In the genomic region with DNA sequence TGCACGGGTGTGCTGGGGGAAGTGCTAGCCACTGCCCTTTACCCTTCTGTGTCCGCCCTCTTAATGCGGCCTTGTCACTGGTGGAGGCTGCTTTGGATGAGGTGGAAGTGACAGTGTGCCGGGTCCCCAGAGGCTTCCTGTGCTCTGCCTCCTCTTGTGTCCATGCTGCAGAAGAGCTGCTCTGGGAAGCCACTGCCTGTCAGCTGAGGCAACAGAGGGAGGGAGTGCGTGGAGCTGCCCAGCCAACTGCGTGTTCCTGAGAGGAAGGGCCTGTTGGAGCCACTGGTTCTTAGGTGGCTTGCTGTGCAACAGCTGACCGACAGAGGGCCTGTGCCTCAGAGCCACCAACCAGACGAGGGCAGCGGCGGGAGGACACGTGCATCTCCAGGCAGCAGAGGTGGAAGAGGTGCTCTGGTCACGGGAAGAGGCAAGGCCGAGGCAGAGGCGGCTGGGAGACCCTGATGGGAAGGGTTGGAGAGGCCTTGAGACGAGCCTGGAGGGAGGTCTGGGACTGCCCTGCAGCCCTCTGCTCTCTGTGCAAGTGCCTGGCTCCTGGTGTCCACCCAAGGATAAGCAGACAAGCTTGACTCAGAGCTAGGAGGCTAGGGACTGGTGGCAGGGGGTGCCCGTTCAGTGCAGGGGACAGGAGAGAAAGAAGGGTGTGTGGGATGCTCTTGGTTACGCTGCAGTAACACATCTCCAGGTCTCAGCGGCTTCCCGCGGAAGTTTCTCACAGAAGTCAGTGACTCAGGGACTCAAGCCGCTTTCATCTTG, we compare ENCODE assay signal across 1 cellular context.
TF ChIP-seq lines count a peak whose summit lies in the region.

No MANE protein-coding gene starts in this region.

TF ChIP-seq in HepG2, 621 proteins besides CTCF, POLR2A, EP300 and RAD21 (continued from another document and continues in another):
- TF ChIP-seq, protein P1, sequence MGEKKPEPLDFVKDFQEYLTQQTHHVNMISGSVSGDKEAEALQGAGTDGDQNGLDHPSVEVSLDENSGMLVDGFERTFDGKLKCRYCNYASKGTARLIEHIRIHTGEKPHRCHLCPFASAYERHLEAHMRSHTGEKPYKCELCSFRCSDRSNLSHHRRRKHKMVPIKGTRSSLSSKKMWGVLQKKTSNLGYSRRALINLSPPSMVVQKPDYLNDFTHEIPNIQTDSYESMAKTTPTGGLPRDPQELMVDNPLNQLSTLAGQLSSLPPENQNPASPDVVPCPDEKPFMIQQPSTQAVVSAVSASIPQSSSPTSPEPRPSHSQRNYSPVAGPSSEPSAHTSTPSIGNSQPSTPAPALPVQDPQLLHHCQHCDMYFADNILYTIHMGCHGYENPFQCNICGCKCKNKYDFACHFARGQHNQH (CRISPR knock-in tag; IDR thresholded peaks at IDR 0.05) = 0 out of 2 replicates have a peak, but pooled peaks have one; percentile 59
- TF ChIP-seq MXI1 (IDR thresholded peaks at IDR 0.05; ENCODE audit: borderline replicate concordance, low read depth, low read length) = peak; percentile 69; the same call in 1 of the 3 replicates
- TF ChIP-seq ZNF451 (CRISPR knock-in tag; IDR thresholded peaks at IDR 0.05) = peak; percentile 96
- peak; percentile 44; the same call in 1 of the 2 replicates for TF ChIP-seq MED1 (CRISPR knock-in tag; IDR thresholded peaks at IDR 0.05)
- TF ChIP-seq, protein P2, sequence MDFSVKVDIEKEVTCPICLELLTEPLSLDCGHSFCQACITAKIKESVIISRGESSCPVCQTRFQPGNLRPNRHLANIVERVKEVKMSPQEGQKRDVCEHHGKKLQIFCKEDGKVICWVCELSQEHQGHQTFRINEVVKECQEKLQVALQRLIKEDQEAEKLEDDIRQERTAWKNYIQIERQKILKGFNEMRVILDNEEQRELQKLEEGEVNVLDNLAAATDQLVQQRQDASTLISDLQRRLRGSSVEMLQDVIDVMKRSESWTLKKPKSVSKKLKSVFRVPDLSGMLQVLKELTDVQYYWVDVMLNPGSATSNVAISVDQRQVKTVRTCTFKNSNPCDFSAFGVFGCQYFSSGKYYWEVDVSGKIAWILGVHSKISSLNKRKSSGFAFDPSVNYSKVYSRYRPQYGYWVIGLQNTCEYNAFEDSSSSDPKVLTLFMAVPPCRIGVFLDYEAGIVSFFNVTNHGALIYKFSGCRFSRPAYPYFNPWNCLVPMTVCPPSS (IDR thresholded peaks at IDR 0.05) = no peak
- TF ChIP-seq, protein P3, sequence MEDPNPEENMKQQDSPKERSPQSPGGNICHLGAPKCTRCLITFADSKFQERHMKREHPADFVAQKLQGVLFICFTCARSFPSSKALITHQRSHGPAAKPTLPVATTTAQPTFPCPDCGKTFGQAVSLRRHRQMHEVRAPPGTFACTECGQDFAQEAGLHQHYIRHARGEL (CRISPR knock-in tag; IDR thresholded peaks at IDR 0.05) = no peak
- TF ChIP-seq ZBTB21 (CRISPR knock-in tag; IDR thresholded peaks at IDR 0.05) = no peak
- TF ChIP-seq, protein P4, sequence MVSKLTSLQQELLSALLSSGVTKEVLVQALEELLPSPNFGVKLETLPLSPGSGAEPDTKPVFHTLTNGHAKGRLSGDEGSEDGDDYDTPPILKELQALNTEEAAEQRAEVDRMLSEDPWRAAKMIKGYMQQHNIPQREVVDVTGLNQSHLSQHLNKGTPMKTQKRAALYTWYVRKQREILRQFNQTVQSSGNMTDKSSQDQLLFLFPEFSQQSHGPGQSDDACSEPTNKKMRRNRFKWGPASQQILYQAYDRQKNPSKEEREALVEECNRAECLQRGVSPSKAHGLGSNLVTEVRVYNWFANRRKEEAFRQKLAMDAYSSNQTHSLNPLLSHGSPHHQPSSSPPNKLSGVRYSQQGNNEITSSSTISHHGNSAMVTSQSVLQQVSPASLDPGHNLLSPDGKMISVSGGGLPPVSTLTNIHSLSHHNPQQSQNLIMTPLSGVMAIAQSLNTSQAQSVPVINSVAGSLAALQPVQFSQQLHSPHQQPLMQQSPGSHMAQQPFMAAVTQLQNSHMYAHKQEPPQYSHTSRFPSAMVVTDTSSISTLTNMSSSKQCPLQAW (CRISPR knock-in tag; IDR thresholded peaks at IDR 0.05) = peak; percentile 68
- TF ChIP-seq, protein P5, sequence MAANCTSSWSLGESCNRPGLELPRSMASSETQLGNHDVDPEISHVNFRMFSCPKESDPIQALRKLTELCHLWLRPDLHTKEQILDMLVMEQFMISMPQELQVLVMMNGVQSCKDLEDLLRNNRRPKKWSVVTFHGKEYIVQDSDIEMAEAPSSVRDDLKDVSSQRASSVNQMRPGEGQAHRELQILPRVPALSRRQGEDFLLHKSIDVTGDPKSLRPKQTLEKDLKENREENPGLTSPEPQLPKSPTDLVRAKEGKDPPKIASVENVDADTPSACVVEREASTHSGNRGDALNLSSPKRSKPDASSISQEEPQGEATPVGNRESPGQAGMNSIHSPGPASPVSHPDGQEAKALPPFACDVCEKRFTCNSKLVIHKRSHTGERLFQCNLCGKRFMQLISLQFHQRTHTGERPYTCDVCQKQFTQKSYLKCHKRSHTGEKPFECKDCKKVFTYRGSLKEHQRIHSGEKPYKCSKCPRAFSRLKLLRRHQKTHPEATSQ (CRISPR knock-in tag; IDR thresholded peaks at IDR 0.05; ENCODE audit: borderline replicate concordance) = no peak; the same call in 1 of the 2 replicates
- no peak for TF ChIP-seq ZNF614 (CRISPR knock-in tag; IDR thresholded peaks at IDR 0.05; ENCODE audit: borderline replicate concordance)
- peak; percentile 89 for TF ChIP-seq TARDBP (CRISPR knock-in tag; IDR thresholded peaks at IDR 0.05)
- no peak for TF ChIP-seq HNRNPK (IDR thresholded peaks at IDR 0.05; ENCODE audit: low read depth, low read length, poor library complexity, severe bottlenecking)
- no peak for TF ChIP-seq ZSCAN30 (CRISPR knock-in tag; IDR thresholded peaks at IDR 0.05)
- TF ChIP-seq ZFP41 (CRISPR knock-in tag; IDR thresholded peaks at IDR 0.05; ENCODE audit: borderline replicate concordance) = peak; percentile 60; the same call in 1 of the 2 replicates
- TF ChIP-seq, protein P6, sequence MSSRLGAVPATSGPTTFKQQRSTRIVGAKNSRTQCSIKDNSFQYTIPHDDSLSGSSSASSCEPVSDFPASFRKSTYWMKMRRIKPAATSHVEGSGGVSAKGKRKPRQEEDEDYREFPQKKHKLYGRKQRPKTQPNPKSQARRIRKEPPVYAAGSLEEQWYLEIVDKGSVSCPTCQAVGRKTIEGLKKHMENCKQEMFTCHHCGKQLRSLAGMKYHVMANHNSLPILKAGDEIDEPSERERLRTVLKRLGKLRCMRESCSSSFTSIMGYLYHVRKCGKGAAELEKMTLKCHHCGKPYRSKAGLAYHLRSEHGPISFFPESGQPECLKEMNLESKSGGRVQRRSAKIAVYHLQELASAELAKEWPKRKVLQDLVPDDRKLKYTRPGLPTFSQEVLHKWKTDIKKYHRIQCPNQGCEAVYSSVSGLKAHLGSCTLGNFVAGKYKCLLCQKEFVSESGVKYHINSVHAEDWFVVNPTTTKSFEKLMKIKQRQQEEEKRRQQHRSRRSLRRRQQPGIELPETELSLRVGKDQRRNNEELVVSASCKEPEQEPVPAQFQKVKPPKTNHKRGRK (CRISPR knock-in tag; IDR thresholded peaks at IDR 0.05) = 0 out of 2 replicates have a peak, but pooled peaks have one; percentile 31
- TF ChIP-seq, protein P7, sequence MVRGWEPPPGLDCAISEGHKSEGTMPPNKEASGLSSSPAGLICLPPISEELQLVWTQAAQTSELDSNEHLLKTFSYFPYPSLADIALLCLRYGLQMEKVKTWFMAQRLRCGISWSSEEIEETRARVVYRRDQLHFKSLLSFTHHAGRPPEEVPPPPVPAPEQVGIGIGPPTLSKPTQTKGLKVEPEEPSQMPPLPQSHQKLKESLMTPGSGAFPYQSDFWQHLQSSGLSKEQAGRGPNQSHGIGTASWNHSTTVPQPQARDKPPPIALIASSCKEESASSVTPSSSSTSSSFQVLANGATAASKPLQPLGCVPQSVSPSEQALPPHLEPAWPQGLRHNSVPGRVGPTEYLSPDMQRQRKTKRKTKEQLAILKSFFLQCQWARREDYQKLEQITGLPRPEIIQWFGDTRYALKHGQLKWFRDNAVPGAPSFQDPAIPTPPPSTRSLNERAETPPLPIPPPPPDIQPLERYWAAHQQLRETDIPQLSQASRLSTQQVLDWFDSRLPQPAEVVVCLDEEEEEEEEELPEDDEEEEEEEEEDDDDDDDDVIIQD (CRISPR knock-in tag; IDR thresholded peaks at IDR 0.05; ENCODE audit: low read depth) = no peak
- TF ChIP-seq SP1 (IDR thresholded peaks at IDR 0.05) = no peak
- TF ChIP-seq SP1 (CRISPR knock-in tag; IDR thresholded peaks at IDR 0.05) = peak; percentile 63; the same call in 1 of the 2 replicates
- no peak for TF ChIP-seq NAIF1 (CRISPR knock-in tag; IDR thresholded peaks at IDR 0.05; ENCODE audit: borderline replicate concordance)
- no peak for TF ChIP-seq MAFK (conservative IDR thresholded peaks at IDR 0.05 in 1 of 2, IDR thresholded peaks at IDR 0.05 in 1 of 2; ENCODE audit: low read length in 2 of 2)
- TF ChIP-seq ESRRA (CRISPR knock-in tag; IDR thresholded peaks at IDR 0.05; ENCODE audit: low read depth) = 0 out of 2 replicates have a peak, but pooled peaks have one; percentile 37
- no peak; the same call in 1 of the 2 replicates for TF ChIP-seq ZNF780A (CRISPR knock-in tag; IDR thresholded peaks at IDR 0.05)
- TF ChIP-seq, protein P8, sequence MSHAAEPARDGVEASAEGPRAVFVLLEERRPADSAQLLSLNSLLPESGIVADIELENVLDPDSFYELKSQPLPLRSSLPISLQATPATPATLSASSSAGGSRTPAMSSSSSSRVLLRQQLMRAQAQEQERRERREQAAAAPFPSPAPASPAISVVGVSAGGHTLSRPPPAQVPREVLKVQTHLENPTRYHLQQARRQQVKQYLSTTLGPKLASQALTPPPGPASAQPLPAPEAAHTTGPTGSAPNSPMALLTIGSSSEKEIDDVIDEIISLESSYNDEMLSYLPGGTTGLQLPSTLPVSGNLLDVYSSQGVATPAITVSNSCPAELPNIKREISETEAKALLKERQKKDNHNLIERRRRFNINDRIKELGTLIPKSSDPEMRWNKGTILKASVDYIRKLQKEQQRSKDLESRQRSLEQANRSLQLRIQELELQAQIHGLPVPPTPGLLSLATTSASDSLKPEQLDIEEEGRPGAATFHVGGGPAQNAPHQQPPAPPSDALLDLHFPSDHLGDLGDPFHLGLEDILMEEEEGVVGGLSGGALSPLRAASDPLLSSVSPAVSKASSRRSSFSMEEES (CRISPR knock-in tag; IDR thresholded peaks at IDR 0.05) = peak; percentile 79; the same call in 1 of the 2 replicates
- TF ChIP-seq, protein P9, sequence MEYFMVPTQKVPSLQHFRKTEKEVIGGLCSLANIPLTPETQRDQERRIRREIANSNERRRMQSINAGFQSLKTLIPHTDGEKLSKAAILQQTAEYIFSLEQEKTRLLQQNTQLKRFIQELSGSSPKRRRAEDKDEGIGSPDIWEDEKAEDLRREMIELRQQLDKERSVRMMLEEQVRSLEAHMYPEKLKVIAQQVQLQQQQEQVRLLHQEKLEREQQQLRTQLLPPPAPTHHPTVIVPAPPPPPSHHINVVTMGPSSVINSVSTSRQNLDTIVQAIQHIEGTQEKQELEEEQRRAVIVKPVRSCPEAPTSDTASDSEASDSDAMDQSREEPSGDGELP (IDR thresholded peaks at IDR 0.05; ENCODE audit: borderline replicate concordance, low read depth) = peak; percentile 71; the same call in 1 of the 2 replicates
- TF ChIP-seq GZF1 (CRISPR knock-in tag; IDR thresholded peaks at IDR 0.05) = no peak
- no peak for TF ChIP-seq ZNF577 (CRISPR knock-in tag; IDR thresholded peaks at IDR 0.05; ENCODE audit: borderline replicate concordance, low read depth)
- TF ChIP-seq, protein P10, sequence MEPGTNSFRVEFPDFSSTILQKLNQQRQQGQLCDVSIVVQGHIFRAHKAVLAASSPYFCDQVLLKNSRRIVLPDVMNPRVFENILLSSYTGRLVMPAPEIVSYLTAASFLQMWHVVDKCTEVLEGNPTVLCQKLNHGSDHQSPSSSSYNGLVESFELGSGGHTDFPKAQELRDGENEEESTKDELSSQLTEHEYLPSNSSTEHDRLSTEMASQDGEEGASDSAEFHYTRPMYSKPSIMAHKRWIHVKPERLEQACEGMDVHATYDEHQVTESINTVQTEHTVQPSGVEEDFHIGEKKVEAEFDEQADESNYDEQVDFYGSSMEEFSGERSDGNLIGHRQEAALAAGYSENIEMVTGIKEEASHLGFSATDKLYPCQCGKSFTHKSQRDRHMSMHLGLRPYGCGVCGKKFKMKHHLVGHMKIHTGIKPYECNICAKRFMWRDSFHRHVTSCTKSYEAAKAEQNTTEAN (CRISPR knock-in tag; conservative IDR thresholded peaks at IDR 0.05) = peak; percentile 53; the same call in 1 of the 2 replicates
- TF ChIP-seq ZNF816 (CRISPR knock-in tag; IDR thresholded peaks at IDR 0.05; ENCODE audit: borderline replicate concordance) = no peak
- TF ChIP-seq CCAR2 (optimal IDR thresholded peaks at IDR 0.05; ENCODE audit: low read depth, low read length) = no peak
- TF ChIP-seq SOX5 (CRISPR knock-in tag; IDR thresholded peaks at IDR 0.05; ENCODE audit: borderline replicate concordance) = peak; percentile 60; the same call in 1 of the 2 replicates
- TF ChIP-seq ZNF768 (CRISPR knock-in tag; IDR thresholded peaks at IDR 0.05) = peak; percentile 91
- TF ChIP-seq ZNF44 (CRISPR knock-in tag; IDR thresholded peaks at IDR 0.05) = peak; percentile 71; the same call in 1 of the 2 replicates
- TF ChIP-seq, protein P11, sequence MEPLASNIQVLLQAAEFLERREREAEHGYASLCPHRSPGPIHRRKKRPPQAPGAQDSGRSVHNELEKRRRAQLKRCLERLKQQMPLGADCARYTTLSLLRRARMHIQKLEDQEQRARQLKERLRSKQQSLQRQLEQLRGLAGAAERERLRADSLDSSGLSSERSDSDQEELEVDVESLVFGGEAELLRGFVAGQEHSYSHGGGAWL (CRISPR knock-in tag; IDR thresholded peaks at IDR 0.05) = peak; percentile 81; the same call in 1 of the 2 replicates
- no peak for TF ChIP-seq ZNF180 (CRISPR knock-in tag; IDR thresholded peaks at IDR 0.05; ENCODE audit: borderline replicate concordance, low read depth)
- TF ChIP-seq, protein P12, sequence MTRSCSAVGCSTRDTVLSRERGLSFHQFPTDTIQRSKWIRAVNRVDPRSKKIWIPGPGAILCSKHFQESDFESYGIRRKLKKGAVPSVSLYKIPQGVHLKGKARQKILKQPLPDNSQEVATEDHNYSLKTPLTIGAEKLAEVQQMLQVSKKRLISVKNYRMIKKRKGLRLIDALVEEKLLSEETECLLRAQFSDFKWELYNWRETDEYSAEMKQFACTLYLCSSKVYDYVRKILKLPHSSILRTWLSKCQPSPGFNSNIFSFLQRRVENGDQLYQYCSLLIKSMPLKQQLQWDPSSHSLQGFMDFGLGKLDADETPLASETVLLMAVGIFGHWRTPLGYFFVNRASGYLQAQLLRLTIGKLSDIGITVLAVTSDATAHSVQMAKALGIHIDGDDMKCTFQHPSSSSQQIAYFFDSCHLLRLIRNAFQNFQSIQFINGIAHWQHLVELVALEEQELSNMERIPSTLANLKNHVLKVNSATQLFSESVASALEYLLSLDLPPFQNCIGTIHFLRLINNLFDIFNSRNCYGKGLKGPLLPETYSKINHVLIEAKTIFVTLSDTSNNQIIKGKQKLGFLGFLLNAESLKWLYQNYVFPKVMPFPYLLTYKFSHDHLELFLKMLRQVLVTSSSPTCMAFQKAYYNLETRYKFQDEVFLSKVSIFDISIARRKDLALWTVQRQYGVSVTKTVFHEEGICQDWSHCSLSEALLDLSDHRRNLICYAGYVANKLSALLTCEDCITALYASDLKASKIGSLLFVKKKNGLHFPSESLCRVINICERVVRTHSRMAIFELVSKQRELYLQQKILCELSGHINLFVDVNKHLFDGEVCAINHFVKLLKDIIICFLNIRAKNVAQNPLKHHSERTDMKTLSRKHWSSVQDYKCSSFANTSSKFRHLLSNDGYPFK (CRISPR knock-in tag; IDR thresholded peaks at IDR 0.05; ENCODE audit: borderline replicate concordance) = peak; percentile 68
